23 cellular contexts compared by ENCODE assay signal in genomic region chr3:129702934-129703712, GRCh38.
A peak's percentile ranks its signal among the peaks of the same experiment; 100 is the strongest.
DNase-seq lines count a peak whose midpoint lies in the region; ATAC-seq, FAIRE-seq and TF ChIP-seq lines count a peak whose summit lies in the region.
"Had no signal": no experiment of that assay in that cellular context is flagged by ENCODE, and none has a peak within 500 bp of the region (broad histone marks: within the 10 kb centered on the region; RNA-seq: fewer than 3 reads in every experiment).

No MANE protein-coding gene starts in this region.

- H3K27ac Mint-ChIP-seq in activated T-cell treated with anti-CD3 and anti-CD28 coated beads, Interleukin-2, amount 50 U/mL, for 72 hours: peak overlapping the region; percentile 2
- H3K27ac Mint-ChIP-seq in Caco-2 (ENCODE audit: unreplicated experiment): no peak overlapping the region
- H3K27ac Mint-ChIP-seq: naive thymus-derived CD4-positive, alpha-beta T cell had no signal

- H3K27ac ChIP-seq in K562 (ENCODE audit: extremely low read depth, low read depth, low read length): no peak overlapping the region
- H3K27ac ChIP-seq: upper lobe of left lung, VCaP had no signal

- no peak overlapping the region for H3K4me3 Mint-ChIP-seq in activated T-cell treated with anti-CD3 and anti-CD28 coated beads, Interleukin-2, amount 50 U/mL, for 72 hours
- H3K4me3 Mint-ChIP-seq in Caco-2 (ENCODE audit: unreplicated experiment): no peak overlapping the region
- H3K4me3 Mint-ChIP-seq: naive thymus-derived CD4-positive, alpha-beta T cell had no signal

- H3K4me3 ChIP-seq in K562 (no peak overlapping the region), Caco-2 (ENCODE audit: low read depth, low read length) (no peak overlapping the region)
- H3K4me3 ChIP-seq: upper lobe of left lung had no signal

- no peak for TF ChIP-seq EP300 in K562 (IDR thresholded peaks at IDR 0.05; ENCODE audit: low read length)

- H3K9me1 ChIP-seq in K562 (ENCODE audit: control insufficient read depth, insufficient read depth, low read length): no peaks in the 10 kb centered on the region

- in situ Hi-C loops in K562 (cut with MboI): no loop called here

- H3K4me2 ChIP-seq in K562 (ENCODE audit: insufficient read depth, low read length): no peak overlapping the region

- H3K9me3 Mint-ChIP-seq in activated T-cell treated with anti-CD3 and anti-CD28 coated beads, Interleukin-2, amount 50 U/mL, for 72 hours: no peaks in the 10 kb centered on the region
- H3K9me3 Mint-ChIP-seq in Caco-2 (ENCODE audit: unreplicated experiment): peaks cover 2% of the 10 kb centered on the region

- CTCF ChIA-PET in K562 (lab: Yijun Ruan, JAX; ENCODE audit: low intra/inter-chr PET ratio): no interaction called here
- CTCF ChIA-PET in Caco-2 (lab: Charles Lee): interaction anchor here (0.5 kb wide), 1 partner anchor 1566 kb away, joined by 3 read pairs; no protein-coding TSS in a partner anchor

- TF ChIP-seq POLR2A in K562 (conservative IDR thresholded peaks at IDR 0.05): no peak

- no peaks in the 10 kb centered on the region for H4K20me1 ChIP-seq in K562 (replicated peaks; ENCODE audit: control insufficient read depth, insufficient read depth, low read length)

- no peaks in the 10 kb centered on the region for H3K36me3 Mint-ChIP-seq in activated T-cell treated with anti-CD3 and anti-CD28 coated beads, Interleukin-2, amount 50 U/mL, for 72 hours (ENCODE audit: insufficient read depth in 2 of 2)
- H3K36me3 Mint-ChIP-seq in Caco-2 (ENCODE audit: insufficient read depth, unreplicated experiment): peaks cover under 1% of the 10 kb centered on the region

- DNase-seq in activated T-cell treated with anti-CD3 and anti-CD28 coated beads, Interleukin-2, amount 50 U/mL, for 72 hours: no peak
- DNase-seq in activated T-cell treated with anti-CD3 and anti-CD28 coated beads, Interleukin-2, amount 50 U/mL, for 48 hours: no peak
- no peak for DNase-seq in K562 (ENCODE audit: extremely low read depth in 1 of 4, low spot score in 3 of 4)
- peak; percentile 44 for DNase-seq in kidney glomerular epithelial cell (lab: John Stamatoyannopoulos, UW)
- no peak for DNase-seq in H4 (ENCODE audit: low spot score)
- DNase-seq in NCI-H2107 (lab: John Stamatoyannopoulos, UW): no peak
- DNase-seq in Caco-2: no peak
- DNase-seq: activated CD4-positive, alpha-beta T cell treated with anti-CD3 and anti-CD28 coated beads, Interleukin-2, amount 50 U/mL, for 48 hours; activated naive CD4-positive, alpha-beta T cell treated with Interleukin-2 at 50 U/mL for 16 hours; activated T-cell treated with anti-CD3 and anti-CD28 coated beads for 4 hours; anterior cingulate cortex; DMS 273 treated with DMSO at 0.1 percent for 48 hours; effector memory CD4-positive, alpha-beta T cell; GF-D8; hippocampal formation; islet precursor cell; naive thymus-derived CD4-positive, alpha-beta T cell; NCI-H2029; SHP77; stimulated activated naive CD8-positive, alpha-beta T cell treated with anti-CD3 and anti-CD28 coated beads, Interleukin-15, Interleukin-2, amounts not matched to agents 100 U/mL and 50 U/mL, for 24 hours; upper lobe of left lung had no signal

- no peak overlapping the region for H3K9ac ChIP-seq in K562 (ENCODE audit: insufficient read depth in 1 of 2, low read depth in 2 of 2, low read length in 2 of 2)

- H3K36me3 ChIP-seq in K562 (ENCODE audit: control insufficient read depth, insufficient read depth, low read length) (no peaks in the 10 kb centered on the region), Caco-2 (ENCODE audit: control insufficient read depth, insufficient read depth, low read length) (no peaks in the 10 kb centered on the region)
- H3K36me3 ChIP-seq: upper lobe of left lung had no signal

- H3K79me2 ChIP-seq in K562 (ENCODE audit: control insufficient read depth, insufficient read depth, low read length): no peaks in the 10 kb centered on the region; the same call in 2 of the 3 replicates

- WGBS in K562 (ENCODE audit: insufficient coverage, low coverage, missing lambda C conversion rate): 75% methylated on average over 10 of the region's 10 CpGs

- no peaks in the 10 kb centered on the region for H3K27me3 Mint-ChIP-seq in activated T-cell treated with anti-CD3 and anti-CD28 coated beads, Interleukin-2, amount 50 U/mL, for 72 hours (ENCODE audit: low read depth)
- no peaks in the 10 kb centered on the region for H3K27me3 Mint-ChIP-seq in Caco-2 (ENCODE audit: insufficient read depth, unreplicated experiment)
- H3K27me3 Mint-ChIP-seq: naive thymus-derived CD4-positive, alpha-beta T cell had no signal

- no peaks in the 10 kb centered on the region for H3K27me3 ChIP-seq in K562 (ENCODE audit: control insufficient read depth in 2 of 2, insufficient read depth in 2 of 2, low read length in 2 of 2)
- H3K27me3 ChIP-seq in Caco-2 (replicated peaks; ENCODE audit: control insufficient read depth, insufficient read depth, low read length): no peaks in the 10 kb centered on the region
- H3K27me3 ChIP-seq: upper lobe of left lung had no signal

- POLR2A ChIA-PET in K562 (lab: Yijun Ruan, JAX) (interaction anchor here (0.7 kb wide), 1 partner anchor 44 kb away, joined by 4 read pairs; no protein-coding TSS in a partner anchor), Caco-2 (lab: Charles Lee) (no interaction called here)

- no peak for FAIRE-seq in K562 (lab: Jason Lieb, UNC)

- TF ChIP-seq RAD21 in K562 (CRISPR knock-in tag; conservative IDR thresholded peaks at IDR 0.05 in 1 of 2, IDR thresholded peaks at IDR 0.05 in 1 of 2): no peak

- BruUV-seq in K562 (replicated peaks; lab: Mats Ljungman, UMichigan) (no TSS peak), Caco-2 (replicated peaks; lab: Mats Ljungman, UMichigan) (no TSS peak)

- H3K4me1 ChIP-seq in K562 (replicated peaks in 1 of 2; ENCODE audit: control insufficient read depth in 2 of 2, insufficient read depth in 2 of 2, low read length in 2 of 2): peaks cover 3 to 4% of the 10 kb centered on the region in 2 experiments; a peak in 4 of 5 replicates
- no peaks in the 10 kb centered on the region for H3K4me1 ChIP-seq in Caco-2

- no peak overlapping the region for H2AFZ ChIP-seq in K562 (ENCODE audit: low read depth, low read length)

- TF ChIP-seq CTCF in K562 (IDR thresholded peaks at IDR 0.05 in 2 of 3, conservative IDR thresholded peaks at IDR 0.05 in 1 of 3; ENCODE audit: insufficient read depth in 2 of 3, low read depth in 1 of 3, low read length in 3 of 3) (no peak), Caco-2 (IDR thresholded peaks at IDR 0.05; ENCODE audit: insufficient read depth in 1 of 2, low read depth in 1 of 2, low read length in 1 of 2, severe bottlenecking in 1 of 2, unreplicated experiment in 1 of 2) (no peak)

- ATAC-seq in activated T-cell treated with anti-CD3 and anti-CD28 coated beads, Interleukin-2, amount 50 U/mL, for 72 hours (replicated peaks in 1 of 2): no peak
- ATAC-seq in K562 (no peak), GM18907 (IDR thresholded peaks at IDR 0.05; ENCODE audit: unreplicated experiment) (no peak)
- ATAC-seq: naive thymus-derived CD4-positive, alpha-beta T cell; stimulated activated naive CD8-positive, alpha-beta T cell treated with anti-CD3 and anti-CD28 coated beads, Interleukin-15, Interleukin-2, amounts not matched to agents 100 U/mL and 50 U/mL, for 24 hours had no signal

- intact Hi-C loops in K562 (cut with micrococcal nuclease): no loop called here
- intact Hi-C loops in Caco-2 (cut with micrococcal nuclease; ENCODE audit: unreplicated experiment): no loop called here

- peaks cover 12% of the 10 kb centered on the region for H3K4me1 Mint-ChIP-seq in activated T-cell treated with anti-CD3 and anti-CD28 coated beads, Interleukin-2, amount 50 U/mL, for 72 hours (ENCODE audit: low read depth)
- peaks cover 11% of the 10 kb centered on the region for H3K4me1 Mint-ChIP-seq in Caco-2 (ENCODE audit: low read depth, unreplicated experiment)

- H3K9me3 ChIP-seq in K562 (replicated peaks; ENCODE audit: control insufficient read depth, insufficient read depth, low read depth, low read length) (no peaks in the 10 kb centered on the region), Caco-2 (no peaks in the 10 kb centered on the region)
- H3K9me3 ChIP-seq: upper lobe of left lung had no signal

TF ChIP-seq in K562, 482 proteins besides CTCF, POLR2A, EP300 and RAD21 (continues in another document):
- TF ChIP-seq PURB (CRISPR knock-in tag; IDR thresholded peaks at IDR 0.05; ENCODE audit: low read depth) (no peak), ZNF23 (CRISPR knock-in tag; IDR thresholded peaks at IDR 0.05) (no peak), PKNOX1 (IDR thresholded peaks at IDR 0.05) (peak; percentile 88)
- TF ChIP-seq, protein P1, sequence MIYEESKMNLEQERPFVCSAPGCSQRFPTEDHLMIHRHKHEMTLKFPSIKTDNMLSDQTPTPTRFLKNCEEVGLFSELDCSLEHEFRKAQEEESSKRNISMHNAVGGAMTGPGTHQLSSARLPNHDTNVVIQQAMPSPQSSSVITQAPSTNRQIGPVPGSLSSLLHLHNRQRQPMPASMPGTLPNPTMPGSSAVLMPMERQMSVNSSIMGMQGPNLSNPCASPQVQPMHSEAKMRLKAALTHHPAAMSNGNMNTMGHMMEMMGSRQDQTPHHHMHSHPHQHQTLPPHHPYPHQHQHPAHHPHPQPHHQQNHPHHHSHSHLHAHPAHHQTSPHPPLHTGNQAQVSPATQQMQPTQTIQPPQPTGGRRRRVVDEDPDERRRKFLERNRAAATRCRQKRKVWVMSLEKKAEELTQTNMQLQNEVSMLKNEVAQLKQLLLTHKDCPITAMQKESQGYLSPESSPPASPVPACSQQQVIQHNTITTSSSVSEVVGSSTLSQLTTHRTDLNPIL (CRISPR knock-in tag; IDR thresholded peaks at IDR 0.05): no peak
